In the genomic region with DNA sequence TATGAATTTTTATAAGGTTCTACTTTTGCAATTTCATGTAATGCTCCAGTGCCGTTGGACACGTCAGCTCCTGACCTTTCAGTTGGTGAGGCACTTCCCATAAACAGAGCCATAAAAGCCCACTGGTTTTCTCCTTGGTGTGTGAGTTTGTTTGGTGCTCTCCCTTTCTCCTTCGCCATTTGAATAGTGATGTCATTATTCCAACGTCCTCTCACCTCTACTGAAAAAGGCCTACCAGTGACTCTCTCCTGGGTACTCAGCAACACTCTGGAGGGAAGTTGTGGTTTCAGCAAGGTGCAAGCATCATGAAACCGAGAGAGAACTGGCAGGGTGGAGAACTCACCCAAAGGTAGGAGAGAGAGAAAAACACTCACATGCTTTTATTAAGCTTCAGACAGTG, we compare ENCODE assay signal across 9 cellular contexts. TPM values are rescaled to one million over a fixed set of nuclear protein-coding genes. Genes with fewer than 3 reads are reported as not detected.
A peak's percentile ranks its signal among the peaks of the same experiment; 100 is the strongest.
DNase-seq lines count a peak whose midpoint lies in the region; ATAC-seq and FAIRE-seq lines count a peak whose summit lies in the region.
"Had no signal": no experiment of that assay in that cellular context is flagged by ENCODE, and none has a peak within 500 bp of the region (broad histone marks: within the 10 kb centered on the region; RNA-seq: fewer than 3 reads in every experiment).

No MANE protein-coding gene starts in this region.

- H3K4me1 Mint-ChIP-seq in memory B cell = peaks cover 8% of the 10 kb centered on the region

- ATAC-seq in GM18873 (IDR thresholded peaks at IDR 0.05; ENCODE audit: low FRiP score, unreplicated experiment) (peak; percentile 64), GM21717 (IDR thresholded peaks at IDR 0.05; ENCODE audit: unreplicated experiment) (peak; percentile 78), HG03571 (IDR thresholded peaks at IDR 0.05; ENCODE audit: unreplicated experiment) (peak; percentile 84), memory B cell (ENCODE audit: low read depth) (peak; percentile 98)

- peaks cover 3% of the 10 kb centered on the region for H3K27me3 Mint-ChIP-seq in memory B cell

- H3K36me3 Mint-ChIP-seq in memory B cell = no peaks in the 10 kb centered on the region

- H3K4me3 Mint-ChIP-seq in memory B cell = no peak overlapping the region

- H3K9me3 Mint-ChIP-seq in memory B cell = no peaks in the 10 kb centered on the region

- DNase-seq in memory B cell (ENCODE audit: low spot score in 2 of 2) (peak; percentile 21 to 40), retina (no peak), NCI-H146 treated with DMSO at 0.1 percent for 48 hours (lab: John Stamatoyannopoulos, UW; ENCODE audit: unreplicated experiment) (no peak), urothelium cell line (ENCODE audit: low spot score) (no peak), G401 (ENCODE audit: low spot score) (no peak)

- peak overlapping the region; percentile 42 for H3K27ac Mint-ChIP-seq in memory B cell

- in situ Hi-C loops in G401 (cut with HindIII; ENCODE audit: low sequenced_read_pairs) = no loop called here

- no peak for FAIRE-seq in urothelium cell line (lab: Jason Lieb, UNC)

RNA-seq across cellular contexts. Expression of a gene that starts 29.6 kb away (rescaled TPM):
- total RNA-seq in G401 (2014; rRNA removed; shearing (Covaris generic)) = not detected in 2 replicates
- total RNA-seq: right atrium auricular region had no signal

Comparison
In these comparisons a context has a peak if more than half of its experiments do, and no peak if none do; other contexts are left out.
1. DNase-seq: peak in memory B cell (2 of 2); none in retina (single experiment), NCI-H146 treated with DMSO at 0.1 percent for 48 hours (single experiment), urothelium cell line (single experiment) and G401 (single experiment).
2. Peak in every context shown above with its lines, with median percentiles within 50 percentile points of each other: ATAC-seq.